ENCODE assay signal across 18 cellular contexts in genomic region chr11:117554601-117555333, GRCh38.
DNase-seq lines count a peak whose midpoint lies in the region; TF ChIP-seq lines count a peak whose summit lies in the region.
"Had no signal": no experiment of that assay in that cellular context is flagged by ENCODE, and none has a peak within 500 bp of the region (broad histone marks: within the 10 kb centered on the region; RNA-seq: fewer than 3 reads in every experiment).

No MANE protein-coding gene starts in this region.

- no peaks in the 10 kb centered on the region for H3K9me2 ChIP-seq in GM23248 (ENCODE audit: insufficient read depth)

- H3K14ac ChIP-seq in neuronal stem cell (ENCODE audit: low read length), result no peak overlapping the region

- no peaks in the 10 kb centered on the region for H3K79me1 ChIP-seq in neuronal stem cell (ENCODE audit: low read depth, low read length)

- H3K36me3 ChIP-seq in colonic mucosa (no peaks in the 10 kb centered on the region), neuronal stem cell (replicated peaks in 1 of 2; ENCODE audit: control insufficient read depth in 2 of 2, insufficient read depth in 2 of 2, low read length in 2 of 2) (no peaks in the 10 kb centered on the region), GM23248 (ENCODE audit: low read depth) (no peaks in the 10 kb centered on the region)
- H3K36me3 ChIP-seq: BE2C had no signal

- no peaks in the 10 kb centered on the region for H3F3A ChIP-seq in GM23248 (ENCODE audit: insufficient read depth)

- H2BK5ac ChIP-seq in neuronal stem cell (ENCODE audit: low read length), result no peak overlapping the region

- WGBS in neuronal stem cell (ENCODE audit: extremely low coverage in 2 of 2, insufficient read length in 2 of 2, insufficient replicate concordance in 1 of 2), 2 donors, result no CpG with 5 or more reads among the region's 7 CpGs
- 60 to 69% methylated on average over 7 of the region's 7 CpGs for WGBS in GM23248 (ENCODE audit: low coverage in 1 of 2, low lambda C conversion rate in 2 of 2, missing lambda C conversion rate in 2 of 2), 2 experiments

- H3K4me1 ChIP-seq in colonic mucosa (no peaks in the 10 kb centered on the region), neuronal stem cell (ENCODE audit: control insufficient read depth in 2 of 2, insufficient read depth in 1 of 2, low read depth in 1 of 2, low read length in 2 of 2) (peaks cover 6 to 10% of the 10 kb centered on the region in 2 donors), GM23248 (ENCODE audit: insufficient read depth) (no peaks in the 10 kb centered on the region)

- H2AK5ac ChIP-seq in neuronal stem cell (ENCODE audit: low read depth, low read length), result peak overlapping the region; percentile 12

- no peak overlapping the region for H3K4ac ChIP-seq in neuronal stem cell (ENCODE audit: low read length)

- intact Hi-C loops in colonic mucosa (cut with DNase I), result no loop called here

- no peaks in the 10 kb centered on the region for H3K9me3 Mint-ChIP-seq in activated naive CD4-positive, alpha-beta T cell treated with anti-CD3 and anti-CD28 coated beads, Interleukin-2, amount 10 ng/mL, durations not matched to agents 7 days and 5 days
- H3K9me3 Mint-ChIP-seq: CD4-positive, alpha-beta T cell; GM23338 had no signal

- DNase-seq in DMS79 treated with DMSO at 0.1 percent for 48 hours (lab: John Stamatoyannopoulos, UW) (peak; percentile 26), DMS79 (lab: John Stamatoyannopoulos, UW) (no peak), ELF-1 (ENCODE audit: low read depth, low spot score) (peak; percentile 71), colonic mucosa (peak; percentile 33), neuronal stem cell (ENCODE audit: low spot score) (no peak), cerebellar cortex (ENCODE audit: low spot score) (no peak), GM23248 (no peak)
- no peak for DNase-seq in activated naive CD4-positive, alpha-beta T cell treated with anti-CD3 and anti-CD28 coated beads, Interleukin-2, amount 10 ng/mL, durations not matched to agents 7 days and 5 days
- DNase-seq: 8988T; BE2C; CD4-positive, alpha-beta T cell; DND-41; GF-D8; KG1; NCI-H1436 treated with DMSO at 0.1 percent for 48 hours; NCI-H2081 treated with DMSO at 0.1 percent for 48 hours; NCI-H446 treated with DMSO at 0.1 percent for 48 hours had no signal

- CTCF ChIA-PET in activated naive CD4-positive, alpha-beta T cell treated with anti-CD3 and anti-CD28 coated beads, Interleukin-2, amount 10 ng/mL, durations not matched to agents 7 days and 5 days (lab: Charles Lee), result no interaction called here

- H3K18ac ChIP-seq in neuronal stem cell (ENCODE audit: low read length), result no peak overlapping the region

- H3K27ac ChIP-seq in colonic mucosa (no peak overlapping the region), neuronal stem cell (replicated peaks; ENCODE audit: low read length) (no peak overlapping the region), GM23248 (no peak overlapping the region)

- H2AFZ ChIP-seq in neuronal stem cell (ENCODE audit: low read length) (no peak overlapping the region), GM23248 (no peak overlapping the region)
- H2AFZ ChIP-seq: GM23338 had no signal

- H3K23ac ChIP-seq in neuronal stem cell (ENCODE audit: low read depth, low read length, poor library complexity), result no peak overlapping the region

- H3K4me1 Mint-ChIP-seq in activated naive CD4-positive, alpha-beta T cell treated with anti-CD3 and anti-CD28 coated beads, Interleukin-2, amount 10 ng/mL, durations not matched to agents 7 days and 5 days, result no peaks in the 10 kb centered on the region

- no peak overlapping the region for H4K91ac ChIP-seq in neuronal stem cell (ENCODE audit: low read depth, low read length, poor library complexity)

- H3K79me2 ChIP-seq in GM23248 (ENCODE audit: insufficient read depth), result no peaks in the 10 kb centered on the region

- in situ Hi-C loops in GM23248 (cut with MboI), result no loop called here

- H2BK12ac ChIP-seq in neuronal stem cell (ENCODE audit: low read length), result no peak overlapping the region

- H3K9ac ChIP-seq in colonic mucosa (ENCODE audit: low read depth in 2 of 2, low read length in 2 of 2) (no peak overlapping the region), neuronal stem cell (ENCODE audit: low read depth, low read length, poor library complexity) (no peak overlapping the region), GM23248 (no peak overlapping the region)

- H3K4me3 Mint-ChIP-seq in activated naive CD4-positive, alpha-beta T cell treated with anti-CD3 and anti-CD28 coated beads, Interleukin-2, amount 10 ng/mL, durations not matched to agents 7 days and 5 days, result no peak overlapping the region
- H3K4me3 Mint-ChIP-seq: CD4-positive, alpha-beta T cell; GM23338 had no signal

- H3K4me2 ChIP-seq in neuronal stem cell (ENCODE audit: insufficient read depth, low read length, poor library complexity, severe bottlenecking) (no peak overlapping the region), GM23248 (ENCODE audit: unreplicated experiment) (no peak overlapping the region)
- H3K4me2 ChIP-seq: GM23338 had no signal

- H3K27me3 ChIP-seq in colonic mucosa (no peaks in the 10 kb centered on the region), neuronal stem cell (ENCODE audit: control insufficient read depth in 3 of 3, insufficient read depth in 3 of 3, low read depth in 1 of 3, low read length in 3 of 3) (no peaks in the 10 kb centered on the region), GM23248 (replicated peaks; ENCODE audit: insufficient read depth) (peaks cover 5% of the 10 kb centered on the region; the same call in 1 of the 2 replicates)
- H3K27me3 ChIP-seq: BE2C had no signal

- TF ChIP-seq CTCF in colonic mucosa (IDR thresholded peaks at IDR 0.05), result no peak

- no peak overlapping the region for H4K8ac ChIP-seq in neuronal stem cell (ENCODE audit: low read depth, low read length)

- H2BK15ac ChIP-seq in neuronal stem cell (ENCODE audit: low read length), result no peak overlapping the region

- H2BK120ac ChIP-seq in neuronal stem cell (ENCODE audit: low read depth, low read length), result no peak overlapping the region

- H3K27me3 Mint-ChIP-seq in activated naive CD4-positive, alpha-beta T cell treated with anti-CD3 and anti-CD28 coated beads, Interleukin-2, amount 10 ng/mL, durations not matched to agents 7 days and 5 days, result peaks cover 25% of the 10 kb centered on the region

- H3K4me3 ChIP-seq in colonic mucosa (no peak overlapping the region), neuronal stem cell (ENCODE audit: low read length in 2 of 2) (no peak overlapping the region), GM23248 (no peak overlapping the region)
- H3K4me3 ChIP-seq: GM23338 had no signal

- H3K36me3 Mint-ChIP-seq in activated naive CD4-positive, alpha-beta T cell treated with anti-CD3 and anti-CD28 coated beads, Interleukin-2, amount 10 ng/mL, durations not matched to agents 7 days and 5 days, result no peaks in the 10 kb centered on the region

- no peaks in the 10 kb centered on the region for H4K20me1 ChIP-seq in GM23248 (ENCODE audit: insufficient read depth)

- H3K27ac Mint-ChIP-seq in activated naive CD4-positive, alpha-beta T cell treated with anti-CD3 and anti-CD28 coated beads, Interleukin-2, amount 10 ng/mL, durations not matched to agents 7 days and 5 days, result no peak overlapping the region
- H3K27ac Mint-ChIP-seq: CD4-positive, alpha-beta T cell; GM23338 had no signal

- H3K9me3 ChIP-seq in colonic mucosa, result no peaks in the 10 kb centered on the region
- no peaks in the 10 kb centered on the region for H3K9me3 ChIP-seq in neuronal stem cell (replicated peaks in 1 of 2; ENCODE audit: control insufficient read depth in 2 of 2, insufficient read depth in 1 of 2, low read depth in 1 of 2, low read length in 2 of 2)
- H3K9me3 ChIP-seq in GM23248 (ENCODE audit: low read depth), result no peaks in the 10 kb centered on the region
- H3K9me3 ChIP-seq: BE2C had no signal

Comparison
In these comparisons a context has a peak if more than half of its experiments do, and no peak if none do; other contexts are left out.
1. DNase-seq: peak in DMS79 treated with DMSO at 0.1 percent for 48 hours (single experiment), ELF-1 (single experiment) and colonic mucosa (single experiment); none in DMS79 (single experiment), neuronal stem cell (single experiment), cerebellar cortex (single experiment), GM23248 (single experiment) and activated naive CD4-positive, alpha-beta T cell treated with anti-CD3 and anti-CD28 coated beads, Interleukin-2, amount 10 ng/mL, durations not matched to agents 7 days and 5 days (single experiment).